ENCODE assay signal across 1 cellular context in genomic region chr19:38554676-38555141, GRCh38.
TF ChIP-seq lines count a peak whose summit lies in the region.

No MANE protein-coding gene starts in this region.

TF ChIP-seq in HEK293, 187 proteins besides CTCF, POLR2A, EP300 and RAD21 (continued from another document):
- TF ChIP-seq, protein P1, sequence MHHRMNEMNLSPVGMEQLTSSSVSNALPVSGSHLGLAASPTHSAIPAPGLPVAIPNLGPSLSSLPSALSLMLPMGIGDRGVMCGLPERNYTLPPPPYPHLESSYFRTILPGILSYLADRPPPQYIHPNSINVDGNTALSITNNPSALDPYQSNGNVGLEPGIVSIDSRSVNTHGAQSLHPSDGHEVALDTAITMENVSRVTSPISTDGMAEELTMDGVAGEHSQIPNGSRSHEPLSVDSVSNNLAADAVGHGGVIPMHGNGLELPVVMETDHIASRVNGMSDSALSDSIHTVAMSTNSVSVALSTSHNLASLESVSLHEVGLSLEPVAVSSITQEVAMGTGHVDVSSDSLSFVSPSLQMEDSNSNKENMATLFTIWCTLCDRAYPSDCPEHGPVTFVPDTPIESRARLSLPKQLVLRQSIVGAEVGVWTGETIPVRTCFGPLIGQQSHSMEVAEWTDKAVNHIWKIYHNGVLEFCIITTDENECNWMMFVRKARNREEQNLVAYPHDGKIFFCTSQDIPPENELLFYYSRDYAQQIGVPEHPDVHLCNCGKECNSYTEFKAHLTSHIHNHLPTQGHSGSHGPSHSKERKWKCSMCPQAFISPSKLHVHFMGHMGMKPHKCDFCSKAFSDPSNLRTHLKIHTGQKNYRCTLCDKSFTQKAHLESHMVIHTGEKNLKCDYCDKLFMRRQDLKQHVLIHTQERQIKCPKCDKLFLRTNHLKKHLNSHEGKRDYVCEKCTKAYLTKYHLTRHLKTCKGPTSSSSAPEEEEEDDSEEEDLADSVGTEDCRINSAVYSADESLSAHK (tag by site-specific recombination; IDR thresholded peaks at IDR 0.05), result peak; percentile 37; the same call in 1 of the 2 replicates
- no peak for TF ChIP-seq ZNF596 (tag by site-specific recombination; IDR thresholded peaks at IDR 0.05)
